22 cellular contexts compared by ENCODE assay signal in genomic region chr10:95505641-95506040, GRCh38. TPM values are rescaled to one million over a fixed set of nuclear protein-coding genes. Genes with fewer than 3 reads are reported as not detected.
DNase-seq lines count a peak whose midpoint lies in the region; ATAC-seq and TF ChIP-seq lines count a peak whose summit lies in the region.
"Had no signal": no experiment of that assay in that cellular context is flagged by ENCODE, and none has a peak within 500 bp of the region (broad histone marks: within the 10 kb centered on the region; RNA-seq: fewer than 3 reads in every experiment).

No MANE protein-coding gene starts in this region.

- H3K27ac ChIP-seq in right atrium auricular region (peak overlapping the region; percentile 82 to 92), esophagus muscularis mucosa (replicated peaks in 1 of 4) (peak overlapping the region; percentile 91 to 97 (median 96)), prostate gland (peak overlapping the region; percentile 59 to 65), vagina (peak overlapping the region; percentile 11)
- H3K27ac ChIP-seq: brain microvascular endothelial cell, SJSA1 had no signal

- no peaks in the 10 kb centered on the region for H3K9me3 ChIP-seq in right atrium auricular region
- no peaks in the 10 kb centered on the region for H3K9me3 ChIP-seq in esophagus muscularis mucosa
- no peaks in the 10 kb centered on the region for H3K9me3 ChIP-seq in prostate gland
- H3K9me3 ChIP-seq in vagina, result no peaks in the 10 kb centered on the region
- H3K9me3 ChIP-seq: BE2C, SJSA1 had no signal

- H3K27me3 ChIP-seq in right atrium auricular region (no peaks in the 10 kb centered on the region), esophagus muscularis mucosa (no peaks in the 10 kb centered on the region), prostate gland (replicated peaks; ENCODE audit: insufficient read depth) (no peaks in the 10 kb centered on the region), vagina (no peaks in the 10 kb centered on the region)
- H3K27me3 ChIP-seq: BE2C, brain microvascular endothelial cell had no signal

- no peak for TF ChIP-seq CTCF in right atrium auricular region (IDR thresholded peaks at IDR 0.05)
- TF ChIP-seq CTCF in esophagus muscularis mucosa (IDR thresholded peaks at IDR 0.05), result no peak
- no peak for TF ChIP-seq CTCF in prostate gland (IDR thresholded peaks at IDR 0.05)
- no peak for TF ChIP-seq CTCF in vagina (IDR thresholded peaks at IDR 0.05)

- 39% methylated on average over 3 of the region's 3 CpGs for WGBS in esophagus muscularis mucosa
- WGBS in prostate gland, result 49% methylated on average over 3 of the region's 3 CpGs

- TF ChIP-seq EP300 in esophagus muscularis mucosa (IDR thresholded peaks at IDR 0.05), result no peak

- TF ChIP-seq POLR2A in esophagus muscularis mucosa (IDR thresholded peaks at IDR 0.05; ENCODE audit: low read depth) (no peak), prostate gland (IDR thresholded peaks at IDR 0.05) (no peak), vagina (IDR thresholded peaks at IDR 0.05) (no peak)

- intact Hi-C loops in Right ventricle myocardium inferior (cut with DNase I) (no loop called here), esophagus muscularis mucosa (cut with DNase I) (no loop called here), prostate gland (cut with DNase I) (loop anchor here (10.0 kb wide), 1 partner anchor 99 kb away; no protein-coding TSS in a partner anchor), vagina (cut with DNase I) (no loop called here)

- DNase-seq in right atrium auricular region (ENCODE audit: low spot score), result no peak
- no peak for DNase-seq in Right ventricle myocardium inferior (ENCODE audit: missing footprints)
- DNase-seq in esophagus muscularis mucosa (ENCODE audit: extremely low spot score), result no peak
- DNase-seq in prostate gland (ENCODE audit: low spot score), result no peak
- DNase-seq in vagina (ENCODE audit: extremely low spot score in 2 of 2), result no peak
- DNase-seq in NCI-H526 treated with DMSO at 0.1 percent for 48 hours (lab: John Stamatoyannopoulos, UW), result no peak
- DNase-seq: activated gamma-delta T cell treated with Interleukin-2 at 50 U/mL for 16 hours; activated naive CD8-positive, alpha-beta T cell treated with anti-CD3 and anti-CD28 coated beads, Interleukin-2, amount 50 U/mL, for 24 hours; BE2C; brain microvascular endothelial cell; DMS79; GOT3; head of caudate nucleus; KBM-7; MM.1S; NCI-H1436; NCI-H2171; NCI-H510A treated with DMSO at 0.1 percent for 48 hours; posterior cingulate gyrus had no signal

- H3K36me3 ChIP-seq in right atrium auricular region, result peaks cover 11% of the 10 kb centered on the region
- peaks cover 0 to 6% (median 3%) of the 10 kb centered on the region in 4 donors for H3K36me3 ChIP-seq in esophagus muscularis mucosa
- no peaks in the 10 kb centered on the region for H3K36me3 ChIP-seq in prostate gland
- no peaks in the 10 kb centered on the region for H3K36me3 ChIP-seq in vagina
- H3K36me3 ChIP-seq: BE2C, brain microvascular endothelial cell, SJSA1 had no signal

- no peak for ATAC-seq in Right ventricle myocardium inferior
- ATAC-seq in GM21515 (IDR thresholded peaks at IDR 0.05; ENCODE audit: unreplicated experiment), result no peak
- no peak for ATAC-seq in HG02588 (IDR thresholded peaks at IDR 0.05; ENCODE audit: unreplicated experiment)
- ATAC-seq: activated naive CD8-positive, alpha-beta T cell treated with anti-CD3 and anti-CD28 coated beads, Interleukin-2, amount 50 U/mL, for 24 hours had no signal

- H3K4me1 ChIP-seq in right atrium auricular region (peaks cover 0 to 98% of the 10 kb centered on the region in 2 donors), esophagus muscularis mucosa (peaks cover 93 to 100% (median 98%) of the 10 kb centered on the region in 4 donors), prostate gland (replicated peaks) (no peaks in the 10 kb centered on the region), vagina (peaks cover 20% of the 10 kb centered on the region)
- H3K4me1 ChIP-seq: BE2C had no signal

- no peak overlapping the region for H3K4me3 ChIP-seq in right atrium auricular region
- peak overlapping the region in 2 of 4 donors; percentile 8 to 12 for H3K4me3 ChIP-seq in esophagus muscularis mucosa
- no peak overlapping the region for H3K4me3 ChIP-seq in prostate gland
- H3K4me3 ChIP-seq in vagina, result no peak overlapping the region
- H3K4me3 ChIP-seq: SJSA1 had no signal

RNA-seq across cellular contexts. Expression of gene SORBS1, which starts 55.5 kb away (rescaled TPM):
- 100 to 1,000 TPM; 742 to 815 TPM for total RNA-seq in right atrium auricular region
- 666 TPM for total RNA-seq in Right ventricle myocardium inferior
- 1,000 to 10,000 TPM; 1,569 to 2,231 (median 1,854) TPM for total RNA-seq in esophagus muscularis mucosa
- 100 to 1,000 TPM in 1 of 2 donors, 10 to 100 TPM in 1; 84.6 to 189 TPM for total RNA-seq in prostate gland
- 116 TPM for total RNA-seq in vagina

Comparison
In these comparisons a context has a peak if more than half of its experiments do, and no peak if none do; other contexts are left out.
1. H3K27ac ChIP-seq: peak in every context shown above with its lines; median percentile 96 in esophagus muscularis mucosa; 87 in right atrium auricular region; 62 in prostate gland; 11 in vagina.